Comparison of ENCODE assay signal across 9 cellular contexts in genomic region chr13:97978661-97979450, GRCh38. TPM values are rescaled to one million over a fixed set of nuclear protein-coding genes. Genes with fewer than 3 reads are reported as not detected.
DNase-seq lines count a peak whose midpoint lies in the region; ATAC-seq, FAIRE-seq and TF ChIP-seq lines count a peak whose summit lies in the region.
"Had no signal": no experiment of that assay in that cellular context is flagged by ENCODE, and none has a peak within 500 bp of the region (broad histone marks: within the 10 kb centered on the region; RNA-seq: fewer than 3 reads in every experiment).

No MANE protein-coding gene starts in this region.

- H3K4me1 ChIP-seq in keratinocyte (ENCODE audit: control insufficient read depth, extremely low read depth, insufficient read depth, low read length) = peaks cover 23% of the 10 kb centered on the region

- CTCF ChIA-PET in WTC11 (lab: Charles Lee) = interaction anchor here (1.5 kb wide), 1 partner anchor 123 kb away, joined by 5 read pairs; no protein-coding TSS in a partner anchor

- no peaks in the 10 kb centered on the region for H3K9me3 Mint-ChIP-seq in WTC11

- no peak overlapping the region for H3K27ac Mint-ChIP-seq in WTC11

- peaks cover 0 to 8% of the 10 kb centered on the region in 2 experiments for H3K36me3 ChIP-seq in keratinocyte (ENCODE audit: control insufficient read depth in 2 of 2, extremely low read depth in 1 of 2, insufficient read depth in 2 of 2, low read length in 2 of 2)

- H3K4me2 ChIP-seq in keratinocyte (ENCODE audit: control insufficient read depth, extremely low read depth, insufficient read depth, low read depth, low read length) = peak overlapping the region; percentile 90

- no peaks in the 10 kb centered on the region for H3K27me3 Mint-ChIP-seq in WTC11 (ENCODE audit: low read depth)

- peaks cover 38% of the 10 kb centered on the region for H3K4me1 Mint-ChIP-seq in WTC11

- ATAC-seq in WTC11 = no peak
- no peak for ATAC-seq in HG03520 (IDR thresholded peaks at IDR 0.05; ENCODE audit: unreplicated experiment)
- ATAC-seq in HG03442 (IDR thresholded peaks at IDR 0.05; ENCODE audit: unreplicated experiment) = no peak

- peak overlapping the region; percentile 89 for H3K4me3 Mint-ChIP-seq in WTC11

- H3K27me3 ChIP-seq in keratinocyte (ENCODE audit: control insufficient read depth, extremely low read depth, insufficient read depth, low read length) = no peaks in the 10 kb centered on the region

- H2AFZ ChIP-seq in keratinocyte (ENCODE audit: control insufficient read depth, low read length) = no peak overlapping the region

- peak overlapping the region; percentile 25 for H3K27ac ChIP-seq in keratinocyte (ENCODE audit: control insufficient read depth, insufficient read depth, low read length)

- FAIRE-seq in GM19239 (lab: Jason Lieb, UNC) (peak; percentile 35), keratinocyte (lab: Jason Lieb, UNC) (no peak)
- FAIRE-seq: GM12892 had no signal

- H4K20me1 ChIP-seq in keratinocyte (ENCODE audit: control insufficient read depth, extremely low read depth, insufficient read depth, low read length) = peaks cover 2% of the 10 kb centered on the region

- POLR2A ChIA-PET in WTC11 (lab: Charles Lee) = no interaction called here

- dilution Hi-C loops in keratinocyte (cut with MboI; ENCODE audit: extremely low pct_ligation_motif_present, low sequenced_read_pairs) = no loop called here

- H3K79me2 ChIP-seq in keratinocyte (ENCODE audit: control insufficient read depth, insufficient read depth, low read length) = peaks cover 64% of the 10 kb centered on the region

- H3K9me3 ChIP-seq in keratinocyte (ENCODE audit: control insufficient read depth, low read depth, low read length) = no peaks in the 10 kb centered on the region

- no peak for TF ChIP-seq CTCF in AG10803 (conservative IDR thresholded peaks at IDR 0.05; ENCODE audit: low read length)
- no peak for TF ChIP-seq CTCF in WTC11 (IDR thresholded peaks at IDR 0.05)
- no peak for TF ChIP-seq CTCF in keratinocyte (optimal IDR thresholded peaks at IDR 0.05 in 1 of 3, IDR thresholded peaks at IDR 0.05 in 1 of 3, conservative IDR thresholded peaks at IDR 0.05 in 1 of 3; ENCODE audit: extremely low read depth in 1 of 3, insufficient read depth in 2 of 3, low read length in 3 of 3)

- DNase-seq in AG10803 (ENCODE audit: low read depth) = peak; percentile 83
- no peak for DNase-seq in GM19239 (ENCODE audit: insufficient read length, low spot score)
- DNase-seq in WTC11 (ENCODE audit: low spot score) = no peak
- DNase-seq in keratinocyte (ENCODE audit: low read depth, low spot score) = no peak
- no peak for DNase-seq in medulla oblongata (ENCODE audit: extremely low spot score)
- no peak for DNase-seq in NK-92 treated with Interleukin-12 subunit alpha and Interleukin-12 subunit beta, amount 100 ng/mL, for 24 hours (lab: John Stamatoyannopoulos, UW)

- H3K36me3 Mint-ChIP-seq in WTC11 = peaks cover 19% of the 10 kb centered on the region

- H3K9me1 ChIP-seq in keratinocyte (ENCODE audit: control insufficient read depth, extremely low read depth, insufficient read depth, low read length) = no peaks in the 10 kb centered on the region

- H3K9ac ChIP-seq in keratinocyte (ENCODE audit: control insufficient read depth, extremely low read depth, insufficient read depth, low read length) = peak overlapping the region; percentile 47

- peak overlapping the region; percentile 89 for H3K4me3 ChIP-seq in AG10803 (ENCODE audit: low read length)
- peak overlapping the region in 2 of 3 experiments; percentile 96 to 99 for H3K4me3 ChIP-seq in keratinocyte (ENCODE audit: control insufficient read depth in 2 of 3, extremely low read depth in 1 of 3, insufficient read depth in 2 of 3, low read depth in 1 of 3, low read length in 3 of 3)

TF ChIP-seq in WTC11, 78 proteins besides CTCF, POLR2A, EP300 and RAD21:
- TF ChIP-seq ARID4B (CRISPR knock-in tag; IDR thresholded peaks at IDR 0.05; ENCODE audit: borderline replicate concordance) (no peak), ZSCAN18 (CRISPR knock-in tag; IDR thresholded peaks at IDR 0.05) (no peak), MLX (CRISPR knock-in tag; IDR thresholded peaks at IDR 0.05) (no peak)

RNA-seq across cellular contexts. Expression of gene IPO5, which starts 25.4 kb away (rescaled TPM):
- total RNA-seq in WTC11 (2021) = 275 to 301 TPM (median 280 TPM) in 3 replicates
- 88.1 to 130 TPM (median 115 TPM) in 3 replicates for polyA plus RNA-seq in keratinocyte
- polyA plus RNA-seq in keratinocyte (2011; ENCODE audit: low read depth) = 70.0 TPM
- polyA plus RNA-seq in keratinocyte (2011; cell fraction: cytosol; rRNA removed) = 72.4 and 129 TPM in 2 replicates
- polyA plus RNA-seq in keratinocyte (2011; cell fraction: nucleus; rRNA removed) = 103 and 118 TPM in 2 replicates
- polyA plus RNA-seq in keratinocyte (2012; ENCODE audit: low replicate concordance) = 55.9 and 89.0 TPM in 2 replicates
- polyA minus RNA-seq in keratinocyte = 72.7 to 200 TPM (median 108 TPM) in 3 replicates
- 82.5 TPM for polyA minus RNA-seq in keratinocyte (2011; cell fraction: cytosol; rRNA and poly(A)+ RNA removed)
- polyA minus RNA-seq in keratinocyte (2011; cell fraction: nucleus; rRNA and poly(A)+ RNA removed) = 67.7 and 129 TPM in 2 replicates
